Comparison of ENCODE assay signal across 22 cellular contexts in the genomic region with DNA sequence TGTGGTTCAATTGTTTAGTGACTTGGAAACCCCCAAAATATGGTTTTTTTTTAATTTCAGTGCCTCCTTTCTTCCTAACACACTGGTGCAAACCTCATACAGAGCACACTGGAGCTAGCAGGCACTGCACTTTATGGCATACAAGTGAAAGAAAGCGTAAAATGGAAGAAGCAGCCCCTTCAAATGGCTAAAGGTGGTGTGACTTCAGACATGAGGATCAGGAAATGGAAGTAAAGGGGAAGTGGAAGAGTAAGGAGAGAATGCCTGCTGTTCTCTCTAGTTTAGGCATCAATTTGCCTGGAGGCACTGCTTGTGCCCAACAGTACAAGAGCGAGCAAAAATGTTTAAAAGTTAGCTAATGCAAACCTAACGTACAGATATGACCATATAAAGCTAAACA.
"Had no signal": no experiment of that assay in that cellular context is flagged by ENCODE, and none has a peak within 500 bp of the region (broad histone marks: within the 10 kb centered on the region; RNA-seq: fewer than 3 reads in every experiment).

No MANE protein-coding gene starts in this region.

- H3K27me3 ChIP-seq: heart right ventricle, testis, upper lobe of left lung had no signal

- H3K4me3 ChIP-seq: heart right ventricle, lower lobe of right lung, testis, upper lobe of left lung had no signal

- H3K9me3 ChIP-seq: testis, upper lobe of left lung had no signal

- ATAC-seq: activated naive CD8-positive, alpha-beta T cell treated with anti-CD3 and anti-CD28 coated beads, Interleukin-2, amount 50 U/mL, for 24 hours; activated T-cell treated with anti-CD3 and anti-CD28 coated beads, Interleukin-2, amount 50 U/mL, for 4 hours; heart right ventricle; left lobe of liver; lower lobe of right lung; stimulated activated naive B cell treated with anti-CD40 and anti-IgM and Interleukin-4, amounts not matched to agents 10 μg/mL and 1 μg/mL and 100 μg/mL, for 72 hours; T-helper 17 cell had no signal

- H3K27ac ChIP-seq: heart right ventricle, lower lobe of right lung, testis, upper lobe of left lung, WERI-Rb-1 had no signal

- DNase-seq: activated CD4-positive, alpha-beta T cell treated with anti-CD3 and anti-CD28 coated beads, Interleukin-2, amount 50 U/mL, for 4 hours; activated CD8-positive, alpha-beta memory T cell treated with anti-CD3 and anti-CD28 coated beads, Interleukin-2, amount 50 U/mL, for 48 hours; activated naive CD4-positive, alpha-beta T cell; activated naive CD8-positive, alpha-beta T cell treated with anti-CD3 and anti-CD28 coated beads, Interleukin-2, amount 50 U/mL, for 24 hours; activated T-cell treated with anti-CD3 and anti-CD28 coated beads, Interleukin-2, amount 50 U/mL, for 4 hours; cerebellar nuclear complex; cortex of kidney; foreskin fibroblast; heart right ventricle; kidney; lower lobe of right lung; naive B cell; nucleus accumbens; stimulated activated CD4-positive, alpha-beta T cell treated with anti-CD3 and anti-CD28 coated beads, Interleukin-2, amount 100 ng/mL, for 48 hours; stimulated activated CD8-positive, alpha-beta memory T cell treated with anti-CD3 and anti-CD28 coated beads, Interleukin-4, amount 100 ng/mL, for 48 hours; stimulated activated naive B cell treated with anti-CD40 and anti-IgM and Interleukin-4, amounts not matched to agents 10 μg/mL and 1 μg/mL and 100 μg/mL, for 72 hours; SW 1271; T-helper 17 cell; testis; upper lobe of left lung; WERI-Rb-1 had no signal
